In genomic region chrX:13029341-13029740, GRCh38 we compare ENCODE assay signal across 8 cellular contexts. TPM values are rescaled to one million over a fixed set of nuclear protein-coding genes. Genes with fewer than 3 reads are reported as not detected.
A peak's percentile ranks its signal among the peaks of the same experiment; 100 is the strongest.
DNase-seq lines count a peak whose midpoint lies in the region; TF ChIP-seq lines count a peak whose summit lies in the region.

No MANE protein-coding gene starts in this region.

- no peak for TF ChIP-seq RAD21 in SK-N-SH (IDR thresholded peaks at IDR 0.05; ENCODE audit: low read length)

- H3K79me2 ChIP-seq in SK-N-SH (ENCODE audit: insufficient read depth) (no peaks in the 10 kb centered on the region), parathyroid adenoma (no peaks in the 10 kb centered on the region)

- CTCF ChIA-PET in SK-N-SH (lab: Yijun Ruan, JAX), result no interaction called here

- DNase-seq in ELR (ENCODE audit: low read depth) (peak; percentile 50), SK-N-SH (no peak), fibroblast of the aortic adventitia (ENCODE audit: low read depth) (peak; percentile 39), GM19240 (ENCODE audit: insufficient read length, low spot score) (no peak), RPMI8226 (no peak), NCI-H526 treated with DMSO at 0.1 percent for 48 hours (lab: John Stamatoyannopoulos, UW) (no peak), SK-N-DZ (ENCODE audit: low spot score) (no peak)

- POLR2A ChIA-PET in SK-N-SH (lab: Yijun Ruan, JAX), result no interaction called here

- no peaks in the 10 kb centered on the region for H3K9me2 ChIP-seq in SK-N-SH

- H3K36me3 ChIP-seq in SK-N-SH (replicated peaks in 1 of 2; ENCODE audit: control insufficient read depth in 1 of 2, insufficient read depth in 2 of 2, low read length in 1 of 2) (no peaks in the 10 kb centered on the region), parathyroid adenoma (ENCODE audit: control insufficient read depth, insufficient read depth, low read length) (no peaks in the 10 kb centered on the region)

- TF ChIP-seq CTCF in SK-N-SH (IDR thresholded peaks at IDR 0.05), result no peak
- TF ChIP-seq CTCF in fibroblast of the aortic adventitia (IDR thresholded peaks at IDR 0.05; ENCODE audit: insufficient read depth, low read length), result no peak
- no peak for TF ChIP-seq CTCF in parathyroid adenoma (IDR thresholded peaks at IDR 0.05)

- H3K9me3 ChIP-seq in SK-N-SH (no peaks in the 10 kb centered on the region), parathyroid adenoma (ENCODE audit: control insufficient read depth, low read length) (no peaks in the 10 kb centered on the region)

- peaks cover 26% of the 10 kb centered on the region for H3F3A ChIP-seq in SK-N-SH (replicated peaks; ENCODE audit: insufficient read depth)

- H3K4me2 ChIP-seq in SK-N-SH (peak overlapping the region; percentile 74), parathyroid adenoma (ENCODE audit: low read length) (peak overlapping the region; percentile 57)

- H3K4me3 ChIP-seq in SK-N-SH (ENCODE audit: low read depth in 2 of 2, low read length in 1 of 2) (peak overlapping the region; percentile 10 to 47; a peak in 3 of 4 replicates), fibroblast of the aortic adventitia (ENCODE audit: low read depth, low read length) (no peak overlapping the region), parathyroid adenoma (ENCODE audit: low read depth, low read length) (no peak overlapping the region)

- H4K20me1 ChIP-seq in SK-N-SH (ENCODE audit: insufficient read depth), result no peaks in the 10 kb centered on the region

- peak overlapping the region; percentile 64 for H3K9ac ChIP-seq in SK-N-SH
- H3K9ac ChIP-seq in parathyroid adenoma, result no peak overlapping the region

- peak overlapping the region; percentile 92 to 95 for H3K27ac ChIP-seq in SK-N-SH (ENCODE audit: low read depth in 2 of 2, low read length in 1 of 2)
- H3K27ac ChIP-seq in parathyroid adenoma, result peak overlapping the region; percentile 15

- TF ChIP-seq EP300 in SK-N-SH (IDR thresholded peaks at IDR 0.05; ENCODE audit: borderline replicate concordance in 1 of 2, low read depth in 1 of 2, low read length in 1 of 2), result no peak; a peak in 1 of 4 replicates

- H3K4me1 ChIP-seq in SK-N-SH (ENCODE audit: control insufficient read depth in 1 of 2, insufficient read depth in 2 of 2, low read depth in 1 of 2, low read length in 1 of 2), result peaks cover 3 to 27% of the 10 kb centered on the region in 2 experiments
- peaks cover 5% of the 10 kb centered on the region for H3K4me1 ChIP-seq in parathyroid adenoma

- WGBS in SK-N-SH (ENCODE audit: low lambda C conversion rate), result 3% methylated on average over 5 of the region's 5 CpGs

- peak overlapping the region; percentile 75 for H2AFZ ChIP-seq in SK-N-SH (ENCODE audit: low read depth)
- peak overlapping the region; percentile 66 for H2AFZ ChIP-seq in parathyroid adenoma

- H3K27me3 ChIP-seq in SK-N-SH (ENCODE audit: insufficient read depth) (no peaks in the 10 kb centered on the region), parathyroid adenoma (ENCODE audit: control insufficient read depth, insufficient read depth, low read length) (no peaks in the 10 kb centered on the region)

TF ChIP-seq in SK-N-SH, 30 proteins besides CTCF, POLR2A, EP300 and RAD21:
- TF ChIP-seq RFX5 (IDR thresholded peaks at IDR 0.05; ENCODE audit: low read length), result no peak
- peak; percentile 59 for TF ChIP-seq RXRA (IDR thresholded peaks at IDR 0.05; ENCODE audit: borderline replicate concordance, low read depth)

RNA-seq across cellular contexts. Expression of gene FAM9C, which starts 15.1 kb away (rescaled TPM):
- polyA plus RNA-seq in SK-N-SH (2012; rRNA removed), result 1.9 and 2.6 TPM in 2 replicates
- 2.4 and 2.5 TPM in 2 replicates for polyA plus RNA-seq in SK-N-SH (2012; cell fraction: cytosol; rRNA removed)
- 3.1 and 6.2 TPM in 2 replicates for polyA plus RNA-seq in SK-N-SH (2012; cell fraction: nucleus; rRNA removed)
- total RNA-seq in fibroblast of the aortic adventitia (ENCODE audit: low replicate concordance), result not detected in 2 replicates
- polyA plus RNA-seq in SK-N-DZ (2014; cell fraction: cytosol; rRNA removed), result not detected in 2 replicates
- not detected in 2 replicates for polyA plus RNA-seq in SK-N-DZ (2014; cell fraction: nucleus; rRNA removed)

RNA-seq across cellular contexts. Expression of gene TMSB4X, which starts 54.4 kb away (rescaled TPM):
- 4,830 and 10,669 TPM in 2 replicates for polyA plus RNA-seq in SK-N-SH (2012; rRNA removed)
- 11,345 and 16,426 TPM in 2 replicates for polyA plus RNA-seq in SK-N-SH (2012; cell fraction: cytosol; rRNA removed)
- polyA plus RNA-seq in SK-N-SH (2012; cell fraction: nucleus; rRNA removed), result 2,546 and 2,555 TPM in 2 replicates
- total RNA-seq in fibroblast of the aortic adventitia (ENCODE audit: low replicate concordance), result 5,524 and 12,062 TPM in 2 replicates
- 1,181 and 1,320 TPM in 2 replicates for polyA plus RNA-seq in SK-N-DZ (2014; cell fraction: cytosol; rRNA removed)
- polyA plus RNA-seq in SK-N-DZ (2014; cell fraction: nucleus; rRNA removed), result 393 and 471 TPM in 2 replicates

Comparison
In these comparisons a context has a peak if more than half of its experiments do, and no peak if none do; other contexts are left out.
1. DNase-seq: peak in ELR (single experiment) and fibroblast of the aortic adventitia (single experiment); none in SK-N-SH (single experiment), GM19240 (single experiment), RPMI8226 (single experiment), NCI-H526 treated with DMSO at 0.1 percent for 48 hours (single experiment) and SK-N-DZ (single experiment).
2. H3K4me3 ChIP-seq: peak in SK-N-SH (2 of 2); none in fibroblast of the aortic adventitia (single experiment) and parathyroid adenoma (single experiment).